ENCODE assay signal across 20 cellular contexts in the genomic region with DNA sequence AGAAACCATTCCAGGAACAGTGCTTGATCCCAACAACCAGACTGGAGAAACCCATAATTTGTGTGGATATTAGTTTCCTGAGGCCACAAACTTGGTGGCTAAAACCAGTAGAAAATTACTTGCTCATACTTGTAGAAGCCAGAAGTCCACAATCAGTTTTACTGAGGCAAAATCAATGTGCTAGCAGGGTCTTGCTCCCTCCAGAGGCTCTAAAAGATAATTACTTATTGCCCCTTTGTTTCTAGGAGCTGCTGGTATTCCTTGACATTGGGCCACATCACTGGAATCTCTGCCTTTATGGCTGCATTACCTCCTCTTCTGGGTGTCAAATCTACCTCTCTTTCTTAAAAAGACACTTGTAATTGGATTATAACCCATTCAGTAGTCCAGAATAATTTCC.
"Had no signal": no experiment of that assay in that cellular context is flagged by ENCODE, and none has a peak within 500 bp of the region (broad histone marks: within the 10 kb centered on the region; RNA-seq: fewer than 3 reads in every experiment).

No MANE protein-coding gene starts in this region.

- H3K9me3 Mint-ChIP-seq: activated naive CD8-positive, alpha-beta T cell treated with anti-CD3 and anti-CD28 coated beads for 36 hours; activated T-cell treated with anti-CD3 and anti-CD28 coated beads, Interleukin-2, amount 50 U/mL, for 24 hours; activated T-helper 17 cell treated with anti-CD3 and anti-CD28 coated beads, Interleukin-2, amount 50 U/mL, for 72 hours; natural killer cell; type B pancreatic cell had no signal

- H3K4me3 ChIP-seq: breast epithelium, coronary artery, left ventricle myocardium inferior, testis, vagina had no signal

- H3K4me3 Mint-ChIP-seq: activated naive CD8-positive, alpha-beta T cell treated with anti-CD3 and anti-CD28 coated beads for 36 hours; activated T-cell treated with anti-CD3 and anti-CD28 coated beads, Interleukin-2, amount 50 U/mL, for 24 hours; activated T-helper 17 cell treated with anti-CD3 and anti-CD28 coated beads, Interleukin-2, amount 50 U/mL, for 72 hours; natural killer cell; type B pancreatic cell had no signal

- H3K36me3 ChIP-seq: breast epithelium, WERI-Rb-1 had no signal

- H3K27me3 ChIP-seq: breast epithelium, testis, vagina had no signal

- H3K4me1 ChIP-seq: breast epithelium, testis, vagina had no signal

- ATAC-seq: activated T-helper 17 cell treated with anti-CD3 and anti-CD28 coated beads, Interleukin-2, amount 50 U/mL, for 72 hours; natural killer cell had no signal

- H3K27me3 Mint-ChIP-seq: activated naive CD8-positive, alpha-beta T cell treated with anti-CD3 and anti-CD28 coated beads for 36 hours; activated T-cell treated with anti-CD3 and anti-CD28 coated beads, Interleukin-2, amount 50 U/mL, for 24 hours; activated T-helper 17 cell treated with anti-CD3 and anti-CD28 coated beads, Interleukin-2, amount 50 U/mL, for 72 hours; progenitor cell of endocrine pancreas; type B pancreatic cell had no signal

- H3K4me1 Mint-ChIP-seq: activated naive CD8-positive, alpha-beta T cell treated with anti-CD3 and anti-CD28 coated beads for 36 hours; activated T-helper 17 cell treated with anti-CD3 and anti-CD28 coated beads, Interleukin-2, amount 50 U/mL, for 72 hours; natural killer cell had no signal

- H3K27ac ChIP-seq: breast epithelium, coronary artery, epithelial cell of prostate, left ventricle myocardium inferior, testis, vagina, WERI-Rb-1 had no signal

- DNase-seq: activated CD4-positive, alpha-beta T cell treated with anti-CD3 and anti-CD28 coated beads for 1 hour; activated naive CD4-positive, alpha-beta T cell; activated naive CD8-positive, alpha-beta T cell treated with anti-CD3 and anti-CD28 coated beads for 36 hours; activated T-cell treated with anti-CD3 and anti-CD28 coated beads, Interleukin-2, amount 50 U/mL, for 24 hours; kidney glomerular epithelial cell; left ventricle myocardium inferior; midbrain; natural killer cell; retina; stimulated activated CD4-positive, alpha-beta T cell treated with anti-CD3 and anti-CD28 coated beads, Interleukin-2, amount 100 ng/mL, for 48 hours; stimulated activated naive CD4-positive, alpha-beta T cell; testis; WERI-Rb-1 had no signal

- H3K27ac Mint-ChIP-seq: activated naive CD8-positive, alpha-beta T cell treated with anti-CD3 and anti-CD28 coated beads for 36 hours; activated T-cell treated with anti-CD3 and anti-CD28 coated beads, Interleukin-2, amount 50 U/mL, for 24 hours; activated T-helper 17 cell treated with anti-CD3 and anti-CD28 coated beads, Interleukin-2, amount 50 U/mL, for 72 hours; natural killer cell; progenitor cell of endocrine pancreas had no signal

- H3K9me3 ChIP-seq: breast epithelium, left ventricle myocardium inferior, testis, vagina had no signal
